In the genomic region with DNA sequence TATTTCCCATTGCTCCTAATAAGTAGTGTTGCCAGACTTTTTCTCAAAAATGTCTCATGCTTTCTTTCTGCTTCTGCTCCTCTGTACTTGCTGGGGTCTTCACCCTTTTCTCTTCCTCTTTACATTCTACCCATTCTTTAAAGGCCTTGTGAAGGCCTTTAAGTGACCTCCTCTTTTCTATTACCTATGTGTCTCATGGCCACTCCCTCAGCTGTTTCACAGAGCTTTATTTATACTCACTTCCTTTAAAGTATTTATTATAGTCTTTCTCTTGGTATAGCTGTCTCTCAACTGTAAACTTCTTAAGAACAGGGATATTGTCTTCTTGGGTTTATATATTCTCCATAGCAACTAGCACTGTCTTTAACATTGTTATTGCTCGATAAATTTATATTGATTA, we compare ENCODE assay signal across 8 cellular contexts. TPM values are rescaled to one million over a fixed set of nuclear protein-coding genes. Genes with fewer than 3 reads are reported as not detected.
DNase-seq lines count a peak whose midpoint lies in the region; ATAC-seq and TF ChIP-seq lines count a peak whose summit lies in the region.

No MANE protein-coding gene starts in this region.

- peak overlapping the region; percentile 61 for H3K9ac ChIP-seq in DND-41 (ENCODE audit: low read depth, low read length)
- no peak overlapping the region for H3K9ac ChIP-seq in neuronal stem cell (ENCODE audit: low read depth, low read length, poor library complexity)

- peaks cover 0 to 5% of the 10 kb centered on the region in 2 donors for H3K27me3 Mint-ChIP-seq in effector memory CD8-positive, alpha-beta T cell

- H3K18ac ChIP-seq in neuronal stem cell (ENCODE audit: low read length) = no peak overlapping the region

- H3K27ac Mint-ChIP-seq in effector memory CD8-positive, alpha-beta T cell = peak overlapping the region; percentile 93 to 94

- H3K4me1 Mint-ChIP-seq in effector memory CD8-positive, alpha-beta T cell (ENCODE audit: low read depth in 2 of 2) = peaks cover 8 to 19% of the 10 kb centered on the region in 2 donors

- DNase-seq in DND-41 (no peak), NOMO-1 treated with DMSO at 0.1 percent for 48 hours (lab: John Stamatoyannopoulos, UW; ENCODE audit: unreplicated experiment) (peak; percentile 2), neuronal stem cell (ENCODE audit: low spot score) (no peak), GF-D8 (lab: John Stamatoyannopoulos, UW) (no peak)
- no peak for DNase-seq in effector memory CD8-positive, alpha-beta T cell
- DNase-seq in activated CD4-positive, CD25-positive, alpha-beta regulatory T cell treated with anti-CD3 and anti-CD28 coated beads, Interleukin-2, amount 50 U/mL, for 72 hours = no peak

- H3K79me1 ChIP-seq in neuronal stem cell (ENCODE audit: low read depth, low read length) = no peaks in the 10 kb centered on the region

- no peak for TF ChIP-seq CTCF in DND-41 (IDR thresholded peaks at IDR 0.05; ENCODE audit: borderline replicate concordance, extremely low read depth, low read length, poor library complexity, severe bottlenecking)

- H4K8ac ChIP-seq in neuronal stem cell (ENCODE audit: low read depth, low read length) = no peak overlapping the region

- no peak overlapping the region for H2BK120ac ChIP-seq in neuronal stem cell (ENCODE audit: low read depth, low read length)

- H2BK5ac ChIP-seq in neuronal stem cell (ENCODE audit: low read length) = no peak overlapping the region

- H2BK15ac ChIP-seq in neuronal stem cell (ENCODE audit: low read length) = no peak overlapping the region

- H3K27ac ChIP-seq in DND-41 (ENCODE audit: low read length) (peak overlapping the region; percentile 84; the same call in 1 of the 2 replicates), neuronal stem cell (replicated peaks; ENCODE audit: low read length) (no peak overlapping the region)

- H3K4me2 ChIP-seq in DND-41 (ENCODE audit: insufficient read depth, low read length) (peak overlapping the region; percentile 85), neuronal stem cell (ENCODE audit: insufficient read depth, low read length, poor library complexity, severe bottlenecking) (peak overlapping the region; percentile 32)

- no CpG with 5 or more reads among the region's 1 CpG for WGBS in neuronal stem cell (ENCODE audit: extremely low coverage in 2 of 2, insufficient read length in 2 of 2, insufficient replicate concordance in 1 of 2), 2 donors

- H3K4me3 ChIP-seq in DND-41 (ENCODE audit: low read depth in 1 of 2, low read length in 2 of 2) (peak overlapping the region; percentile 96 to 97; a peak in 3 of 4 replicates), neuronal stem cell (ENCODE audit: low read length in 2 of 2) (peak overlapping the region in 1 of 2 donors; percentile 77)

- no peak overlapping the region for H3K23ac ChIP-seq in neuronal stem cell (ENCODE audit: low read depth, low read length, poor library complexity)

- H3K4me3 Mint-ChIP-seq in effector memory CD8-positive, alpha-beta T cell = peak overlapping the region; percentile 92 to 95

- no peaks in the 10 kb centered on the region for H4K20me1 ChIP-seq in DND-41 (ENCODE audit: insufficient read depth, low read length)

- peaks cover 30% of the 10 kb centered on the region for H3K4me1 ChIP-seq in DND-41 (ENCODE audit: insufficient read depth, low read length)
- H3K4me1 ChIP-seq in neuronal stem cell (ENCODE audit: control insufficient read depth in 2 of 2, insufficient read depth in 1 of 2, low read depth in 1 of 2, low read length in 2 of 2) = peaks cover 0 to 6% of the 10 kb centered on the region in 2 donors

- no peak overlapping the region for H2BK12ac ChIP-seq in neuronal stem cell (ENCODE audit: low read length)

- peaks cover 2% of the 10 kb centered on the region for H3K27me3 ChIP-seq in DND-41 (ENCODE audit: insufficient read depth, low read length, poor library complexity)
- H3K27me3 ChIP-seq in neuronal stem cell (ENCODE audit: control insufficient read depth in 3 of 3, insufficient read depth in 3 of 3, low read depth in 1 of 3, low read length in 3 of 3) = no peaks in the 10 kb centered on the region

- H3K9me3 Mint-ChIP-seq in effector memory CD8-positive, alpha-beta T cell = no peaks in the 10 kb centered on the region

- no peak overlapping the region for H2AK5ac ChIP-seq in neuronal stem cell (ENCODE audit: low read depth, low read length)

- ATAC-seq in DND-41 (ENCODE audit: insufficient read depth, low read depth) = no peak
- no peak for ATAC-seq in effector memory CD8-positive, alpha-beta T cell (replicated peaks)
- ATAC-seq in HG03442 (IDR thresholded peaks at IDR 0.05; ENCODE audit: unreplicated experiment) = no peak
- ATAC-seq in GM19328 (IDR thresholded peaks at IDR 0.05; ENCODE audit: unreplicated experiment) = no peak

- H3K4ac ChIP-seq in neuronal stem cell (ENCODE audit: low read length) = no peak overlapping the region

- H4K91ac ChIP-seq in neuronal stem cell (ENCODE audit: low read depth, low read length, poor library complexity) = no peak overlapping the region

- H3K36me3 ChIP-seq in DND-41 (ENCODE audit: insufficient read depth, low read length) = peaks cover 35% of the 10 kb centered on the region
- peaks cover 0 to 36% of the 10 kb centered on the region in 2 donors for H3K36me3 ChIP-seq in neuronal stem cell (replicated peaks in 1 of 2; ENCODE audit: control insufficient read depth in 2 of 2, insufficient read depth in 2 of 2, low read length in 2 of 2)

- H3K9me3 ChIP-seq in DND-41 (ENCODE audit: insufficient read depth, low read length, severe bottlenecking) (no peaks in the 10 kb centered on the region), neuronal stem cell (replicated peaks in 1 of 2; ENCODE audit: control insufficient read depth in 2 of 2, insufficient read depth in 1 of 2, low read depth in 1 of 2, low read length in 2 of 2) (no peaks in the 10 kb centered on the region)

- H2AFZ ChIP-seq in DND-41 (ENCODE audit: low read depth, low read length) = 0 out of 2 replicates have a peak overlapping the region, but pooled peaks have one; percentile 34
- peak overlapping the region; percentile 1 for H2AFZ ChIP-seq in neuronal stem cell (ENCODE audit: low read length)

- peaks cover 29% of the 10 kb centered on the region for H3K36me3 Mint-ChIP-seq in effector memory CD8-positive, alpha-beta T cell (ENCODE audit: insufficient read depth)

- peaks cover 37% of the 10 kb centered on the region for H3K79me2 ChIP-seq in DND-41 (ENCODE audit: insufficient read depth, low read length)

- H3K14ac ChIP-seq in neuronal stem cell (ENCODE audit: low read length) = no peak overlapping the region

RNA-seq across cellular contexts. Expression of a gene that starts 0.8 kb away (rescaled TPM):
- polyA plus RNA-seq in neuronal stem cell (2013, experiment 1 of 2) = 22.9 TPM
- polyA plus RNA-seq in neuronal stem cell (2013, experiment 2 of 2) = 24.4 TPM

RNA-seq across cellular contexts. Expression of a gene that starts 24.5 kb away (rescaled TPM):
- polyA plus RNA-seq in neuronal stem cell (2013, experiment 1 of 2) = not detected
- polyA plus RNA-seq in neuronal stem cell (2013, experiment 2 of 2) = not detected
